ENCODE assay signal across 8 cellular contexts in genomic region chr11:125141686-125142535, GRCh38. TPM values are rescaled to one million over a fixed set of nuclear protein-coding genes. Genes with fewer than 3 reads are reported as not detected.
DNase-seq lines count a peak whose midpoint lies in the region; ATAC-seq and TF ChIP-seq lines count a peak whose summit lies in the region.

No MANE protein-coding gene starts in this region.

- no peaks in the 10 kb centered on the region for H3K4me1 ChIP-seq in KMS-11 (ENCODE audit: low read depth, poor library complexity, severe bottlenecking)

- H3K27ac ChIP-seq in KMS-11 = no peak overlapping the region

- no peak overlapping the region for H2AFZ ChIP-seq in KMS-11 (ENCODE audit: low read depth)

- no peak overlapping the region for H3K4me3 ChIP-seq in KMS-11 (IDR thresholded peaks at IDR 0.05; ENCODE audit: insufficient read depth, low read depth, low read length)

- no peaks in the 10 kb centered on the region for H3K27me3 ChIP-seq in KMS-11 (ENCODE audit: insufficient read depth, low read depth)

- TF ChIP-seq CTCF in KMS-11 (conservative IDR thresholded peaks at IDR 0.05; ENCODE audit: low read depth, low read length) = peak; percentile 92

- DNase-seq in C1 segment of cervical spinal cord (lab: John Stamatoyannopoulos, UW) = peak in 8 of 14 donors; percentile 4 to 56 (median 20)
- DNase-seq in activated CD4-positive, CD25-positive, alpha-beta regulatory T cell treated with anti-CD3 and anti-CD28 coated beads, Interleukin-2, amount 50 U/mL, for 72 hours = peak; percentile 70
- peak; percentile 26 for DNase-seq in dedifferentiated amniotic fluid mesenchymal stem cell (ENCODE audit: extremely low spot score)
- peak; percentile 22 to 44 for DNase-seq in lung microvascular endothelial cell (ENCODE audit: low read depth in 2 of 2)
- peak; percentile 29 to 52 for DNase-seq in stimulated activated CD8-positive, alpha-beta memory T cell treated with anti-CD3 and anti-CD28 coated beads, Interleukin-7, amount 100 ng/mL, for 1 hour (ENCODE audit: low read depth in 2 of 2)
- no peak for DNase-seq in NCI-H2081 (lab: John Stamatoyannopoulos, UW)

- H3K36me3 ChIP-seq in KMS-11 (ENCODE audit: insufficient read depth) = no peaks in the 10 kb centered on the region

- no peak overlapping the region for H3K4me2 ChIP-seq in KMS-11

- no peaks in the 10 kb centered on the region for H4K20me1 ChIP-seq in KMS-11 (ENCODE audit: insufficient read depth)

- H3K79me2 ChIP-seq in KMS-11 (ENCODE audit: insufficient read depth, low read depth) = no peaks in the 10 kb centered on the region

- ATAC-seq in GM19438 (IDR thresholded peaks at IDR 0.05; ENCODE audit: low read depth, unreplicated experiment) = peak; percentile 76

- no peak overlapping the region for H3K9ac ChIP-seq in KMS-11

RNA-seq across cellular contexts. Expression of gene PKNOX2, which starts 22.6 kb away (rescaled TPM):
- not detected in 2 replicates for total RNA-seq in lung microvascular endothelial cell

RNA-seq across cellular contexts. Expression of gene TMEM218, which starts 30.5 kb away (rescaled TPM):
- total RNA-seq in lung microvascular endothelial cell = 14.4 and 17.9 TPM in 2 replicates

Comparison
In these comparisons a context has a peak if more than half of its experiments do, and no peak if none do; other contexts are left out.
1. DNase-seq: peak in C1 segment of cervical spinal cord (8 of 14), activated CD4-positive, CD25-positive, alpha-beta regulatory T cell treated with anti-CD3 and anti-CD28 coated beads, Interleukin-2, amount 50 U/mL, for 72 hours (single experiment), dedifferentiated amniotic fluid mesenchymal stem cell (single experiment), lung microvascular endothelial cell (2 of 2) and stimulated activated CD8-positive, alpha-beta memory T cell treated with anti-CD3 and anti-CD28 coated beads, Interleukin-7, amount 100 ng/mL, for 1 hour (2 of 2); none in NCI-H2081 (0 of 2).